25 cellular contexts compared by ENCODE assay signal in genomic region chr13:20462533-20462915, GRCh38.
"Had no signal": no experiment of that assay in that cellular context is flagged by ENCODE, and none has a peak within 500 bp of the region (broad histone marks: within the 10 kb centered on the region; RNA-seq: fewer than 3 reads in every experiment).

No MANE protein-coding gene starts in this region.

- H3K4me3 ChIP-seq: breast epithelium, colonic mucosa, dorsolateral prefrontal cortex, pancreas, right lobe of liver, skin epidermis, thoracic aorta, upper lobe of left lung had no signal

- H3K27ac ChIP-seq: breast epithelium, colonic mucosa, neutrophil, pancreas, right lobe of liver, thoracic aorta, upper lobe of left lung had no signal

- ATAC-seq: activated CD4-positive, CD25-positive, alpha-beta regulatory T cell treated with anti-CD3 and anti-CD28 coated beads, Interleukin-2, amount 50 U/mL, for 24 hours; activated CD8-positive, alpha-beta T cell treated with anti-CD3 and anti-CD28 coated beads, Interleukin-2, amount 10 ng/mL, durations not matched to agents 7 days and 5 days; effector memory CD8-positive, alpha-beta T cell; esophagus mucosa; left lobe of liver; natural killer cell; right lobe of liver; stimulated activated naive B cell treated with anti-CD40 and anti-IgM and Interleukin-4, amounts not matched to agents 10 μg/mL and 1 μg/mL and 100 μg/mL, for 72 hours had no signal

- H3K27me3 ChIP-seq: breast epithelium, colonic mucosa, dorsolateral prefrontal cortex, neutrophil, pancreas, right lobe of liver, upper lobe of left lung had no signal

- H3K36me3 Mint-ChIP-seq: natural killer cell; stimulated activated naive B cell treated with anti-CD40 and anti-IgM and Interleukin-4, amounts not matched to agents 10 μg/mL and 1 μg/mL and 100 μg/mL, for 72 hours had no signal

- H3K27ac Mint-ChIP-seq: effector memory CD8-positive, alpha-beta T cell; natural killer cell; stimulated activated naive B cell treated with anti-CD40 and anti-IgM and Interleukin-4, amounts not matched to agents 10 μg/mL and 1 μg/mL and 100 μg/mL, for 72 hours had no signal

- H3K36me3 ChIP-seq: breast epithelium, colonic mucosa, neutrophil, pancreas, thoracic aorta, upper lobe of left lung had no signal

- DNase-seq: activated CD4-positive, alpha-beta T cell treated with anti-CD3 and anti-CD28 coated beads, Interleukin-2, amount 10 ng/mL, durations not matched to agents 24 days and 14 days; activated CD8-positive, alpha-beta T cell treated with anti-CD3 and anti-CD28 coated beads, Interleukin-2, amount 10 ng/mL, durations not matched to agents 7 days and 5 days; activated naive CD4-positive, alpha-beta T cell treated with Interleukin-2 at 50 U/mL for 16 hours; activated naive CD8-positive, alpha-beta T cell treated with anti-CD3 and anti-CD28 coated beads for 36 hours; colonic mucosa; dorsolateral prefrontal cortex; effector memory CD8-positive, alpha-beta T cell; foreskin melanocyte; hippocampal formation; midbrain; natural killer cell; pancreas; right lobe of liver; stimulated activated CD4-positive, alpha-beta T cell treated with anti-CD3 and anti-CD28 coated beads, Interleukin-2, amount 100 ng/mL, for 48 hours; stimulated activated CD8-positive, alpha-beta memory T cell treated with anti-CD3 and anti-CD28 coated beads, Interleukin-4, amount 100 ng/mL, for 48 hours; stimulated activated naive B cell treated with anti-CD40 and anti-IgM and Interleukin-4, amounts not matched to agents 10 μg/mL and 1 μg/mL and 100 μg/mL, for 72 hours; upper lobe of left lung had no signal

- H3K27me3 Mint-ChIP-seq: activated naive CD8-positive, alpha-beta T cell treated with anti-CD3 and anti-CD28 coated beads for 36 hours; effector memory CD8-positive, alpha-beta T cell; stimulated activated naive B cell treated with anti-CD40 and anti-IgM and Interleukin-4, amounts not matched to agents 10 μg/mL and 1 μg/mL and 100 μg/mL, for 72 hours had no signal

- H3K9me3 Mint-ChIP-seq: activated CD4-positive, alpha-beta T cell treated with anti-CD3 and anti-CD28 coated beads, Interleukin-2, amount 10 ng/mL, durations not matched to agents 24 days and 14 days; activated T-helper 2 cell treated with anti-CD3 and anti-CD28 coated beads, Interferon-gamma antibody, Interleukin-2, Interleukin-4, amounts not matched to agents 10 μg/mL and 5 μg/mL and 100 μg/mL, durations not matched to agents 14 hours and 24 hours and 36 hours; effector memory CD8-positive, alpha-beta T cell; natural killer cell had no signal

- H3K4me1 ChIP-seq: breast epithelium, colonic mucosa had no signal

- H3K4me3 Mint-ChIP-seq: activated CD8-positive, alpha-beta T cell treated with anti-CD3 and anti-CD28 coated beads, Interleukin-2, amount 10 ng/mL, durations not matched to agents 7 days and 5 days; activated naive CD8-positive, alpha-beta T cell treated with anti-CD3 and anti-CD28 coated beads for 36 hours; effector memory CD8-positive, alpha-beta T cell; natural killer cell; stimulated activated naive B cell treated with anti-CD40 and anti-IgM and Interleukin-4, amounts not matched to agents 10 μg/mL and 1 μg/mL and 100 μg/mL, for 72 hours had no signal

- H3K9me3 ChIP-seq: breast epithelium, colonic mucosa, neutrophil, pancreas, right lobe of liver, thoracic aorta, upper lobe of left lung had no signal
